Comparison of ENCODE assay signal across 25 cellular contexts in genomic region chrX:13627306-13627705, GRCh38. TPM values are rescaled to one million over a fixed set of nuclear protein-coding genes. Genes with fewer than 3 reads are reported as not detected.
"Had no signal": no experiment of that assay in that cellular context is flagged by ENCODE, and none has a peak within 500 bp of the region (broad histone marks: within the 10 kb centered on the region; RNA-seq: fewer than 3 reads in every experiment).

No MANE protein-coding gene starts in this region.

- H3K4me3 ChIP-seq: K562 had no signal

- H3K36me3 Mint-ChIP-seq: IgD-negative memory B cell had no signal

- DNase-seq: Kasumi-1, MM.1S, NCI-H1092 treated with DMSO at 0.1 percent for 48 hours, NCI-H1436, NCI-H187, NCI-H2029, NCI-H2081 treated with DMSO at 0.1 percent for 48 hours, NCI-H2171, NCI-H226, NCI-H446, NCI-H510A, NCI-H524 treated with DMSO at 0.1 percent for 48 hours, NCI-H69, NCI-H774, Right ventricle myocardium superior, RPMI8226, SK-N-SH had no signal

- H3K4me2 ChIP-seq: KMS-11, SK-N-SH had no signal

- FAIRE-seq: HTR-8/SVneo, K562, RCC 7860 had no signal

- H3K27ac ChIP-seq: HL-60, KMS-11 had no signal

- H3K4me1 Mint-ChIP-seq: IgD-negative memory B cell had no signal

- H3K27ac Mint-ChIP-seq: IgD-negative memory B cell had no signal

- H3K9ac ChIP-seq: KMS-11, SK-N-SH had no signal

- H3K4me3 Mint-ChIP-seq: IgD-negative memory B cell had no signal

- ATAC-seq: K562 had no signal

RNA-seq across cellular contexts. Expression of gene EGFL6, which starts 57.9 kb away (rescaled TPM):
- total RNA-seq: K562, M059J, Right ventricle myocardium superior, SK-MEL-5 had no signal
- polyA plus RNA-seq: IgD-negative memory B cell had no signal
